23 cellular contexts compared by ENCODE assay signal in the genomic region with DNA sequence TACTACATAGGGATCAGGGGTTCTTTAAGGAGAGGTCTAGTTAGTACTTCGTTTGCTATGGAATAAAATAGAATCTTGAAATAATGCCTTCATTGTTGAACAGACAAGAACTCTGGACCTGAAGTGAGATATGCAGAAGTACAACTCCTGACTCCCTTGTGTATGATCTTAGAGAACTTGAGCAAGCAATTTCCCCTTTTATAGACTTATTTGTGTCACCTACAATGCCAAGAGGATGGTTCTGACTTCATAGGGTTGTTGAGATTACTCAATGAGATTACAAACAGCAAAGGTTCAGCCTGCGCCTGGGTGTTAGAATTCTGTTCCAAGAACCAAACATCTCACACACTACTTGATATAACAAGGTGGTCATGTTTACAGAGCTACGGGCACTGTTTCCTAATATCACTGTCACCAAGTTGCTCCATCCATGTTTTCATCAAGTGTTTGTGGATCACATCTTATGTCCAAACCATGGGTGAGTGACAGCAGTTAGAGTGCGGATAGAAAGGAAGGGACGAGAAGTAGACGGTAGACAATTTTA.
DNase-seq lines count a peak whose midpoint lies in the region; ATAC-seq and TF ChIP-seq lines count a peak whose summit lies in the region.
"Had no signal": no experiment of that assay in that cellular context is flagged by ENCODE, and none has a peak within 500 bp of the region (broad histone marks: within the 10 kb centered on the region; RNA-seq: fewer than 3 reads in every experiment).

No MANE protein-coding gene starts in this region.

- DNase-seq in SKM-1 treated with dmso at 0.1 percent for 144 hours (lab: John Stamatoyannopoulos, UW; ENCODE audit: unreplicated experiment) (peak; percentile 25), SKM-1 (lab: John Stamatoyannopoulos, UW; ENCODE audit: unreplicated experiment) (no peak), left colon (no peak), mucosa of descending colon (no peak), pons (ENCODE audit: low spot score) (no peak)
- DNase-seq: 8988T; ACHN; AML-193; BE2C; CD4-positive, alpha-beta T cell; CD8-positive, alpha-beta memory T cell; DMS 273 treated with DMSO at 0.1 percent for 48 hours; DMS79; EL; GDM1; GM23248; H7; HCEC 1CT had no signal

- H3K9me3 ChIP-seq in mucosa of descending colon = no peaks in the 10 kb centered on the region
- H3K9me3 ChIP-seq: A549; BE2C; BLaER1 treated with 17β-estradiol and CSF1 and Interleukin-3, amounts not matched to agents 10 nM and 100 nM had no signal

- no peak overlapping the region for H3K4me3 ChIP-seq in mucosa of descending colon
- H3K4me3 ChIP-seq: A549; BLaER1 treated with 17β-estradiol and CSF1 and Interleukin-3, amounts not matched to agents 10 nM and 100 nM; GM12878; GM23248 had no signal

- intact Hi-C loops in left colon (cut with DNase I, micrococcal nuclease) = no loop called here
- intact Hi-C loops in mucosa of descending colon (cut with DNase I, micrococcal nuclease) = no loop called here

- peak; percentile 71 for ATAC-seq in left colon
- ATAC-seq in mucosa of descending colon = peak; percentile 66
- ATAC-seq in GM21360 (IDR thresholded peaks at IDR 0.05; ENCODE audit: unreplicated experiment) = no peak
- no peak for ATAC-seq in HG02678 (IDR thresholded peaks at IDR 0.05; ENCODE audit: unreplicated experiment)
- ATAC-seq: A549, GM12878 had no signal

- no peaks in the 10 kb centered on the region for H3K36me3 ChIP-seq in mucosa of descending colon (ENCODE audit: low read depth)
- H3K36me3 ChIP-seq: BE2C; BLaER1 treated with 17β-estradiol and CSF1 and Interleukin-3, amounts not matched to agents 10 nM and 100 nM had no signal

- no peak for TF ChIP-seq CTCF in mucosa of descending colon (IDR thresholded peaks at IDR 0.05)

- H3K4me1 ChIP-seq in mucosa of descending colon (ENCODE audit: low read depth) = no peaks in the 10 kb centered on the region
- H3K4me1 ChIP-seq: A549 had no signal

Comparison
In these comparisons a context has a peak if more than half of its experiments do, and no peak if none do; other contexts are left out.
1. ATAC-seq: peak in left colon (single experiment) and mucosa of descending colon (single experiment); none in GM21360 (single experiment) and HG02678 (single experiment).